Comparison of ENCODE assay signal across 15 cellular contexts in the genomic region with DNA sequence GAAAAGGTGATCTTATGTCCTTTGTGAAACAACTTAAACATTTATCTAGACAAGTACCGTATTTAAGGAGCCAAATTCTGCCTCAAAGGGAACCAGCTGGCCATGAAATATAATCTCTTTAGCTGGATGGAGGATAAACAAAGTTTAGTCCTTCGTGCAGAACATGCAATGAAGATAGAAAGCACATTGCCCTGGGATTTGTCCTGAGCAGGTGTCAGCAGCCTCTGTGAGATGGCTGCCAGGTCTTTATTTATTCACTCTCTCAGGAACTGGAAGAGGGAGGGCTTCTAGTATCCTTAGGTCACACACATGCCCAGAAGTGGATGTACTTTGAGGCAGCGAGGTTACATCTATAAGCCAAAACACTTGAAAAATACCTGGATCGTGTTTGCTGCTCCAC. TPM values are rescaled to one million over a fixed set of nuclear protein-coding genes. Genes with fewer than 3 reads are reported as not detected.
DNase-seq lines count a peak whose midpoint lies in the region; ATAC-seq and TF ChIP-seq lines count a peak whose summit lies in the region.
"Had no signal": no experiment of that assay in that cellular context is flagged by ENCODE, and none has a peak within 500 bp of the region (broad histone marks: within the 10 kb centered on the region; RNA-seq: fewer than 3 reads in every experiment).

No MANE protein-coding gene starts in this region.

- TF ChIP-seq POLR2A in body of pancreas (IDR thresholded peaks at IDR 0.05) (no peak), sigmoid colon (IDR thresholded peaks at IDR 0.05) (no peak)

- H3K4me1 ChIP-seq in body of pancreas (no peaks in the 10 kb centered on the region), sigmoid colon (peaks cover 0 to 39% (median 20%) of the 10 kb centered on the region in 4 donors)
- H3K4me1 ChIP-seq: breast epithelium had no signal

- intact Hi-C loops in body of pancreas (cut with DNase I) (no loop called here), sigmoid colon (cut with DNase I) (loop anchor here (2.0 to 5.0 kb wide), 2 partner anchors 55 to 205 kb away; a partner anchor contains a TSS)

- H3K4me3 ChIP-seq in body of pancreas (no peak overlapping the region), sigmoid colon (peak overlapping the region in 1 of 4 donors; percentile 5)
- H3K4me3 ChIP-seq: breast epithelium, thyroid gland had no signal

- no peaks in the 10 kb centered on the region for H3K27me3 ChIP-seq in body of pancreas
- H3K27me3 ChIP-seq in sigmoid colon, result no peaks in the 10 kb centered on the region
- H3K27me3 ChIP-seq: breast epithelium, thyroid gland had no signal

- peak; percentile 42 for ATAC-seq in body of pancreas
- ATAC-seq in HG02970 (IDR thresholded peaks at IDR 0.05; ENCODE audit: low FRiP score, unreplicated experiment), result no peak
- no peak for ATAC-seq in GM21717 (IDR thresholded peaks at IDR 0.05; ENCODE audit: unreplicated experiment)
- ATAC-seq: effector memory CD8-positive, alpha-beta T cell; T-helper 17 cell had no signal

- DNase-seq in NCI-H128 (lab: John Stamatoyannopoulos, UW; ENCODE audit: unreplicated experiment), result peak; percentile 65
- peak; percentile 77 for DNase-seq in NCI-H345 (lab: John Stamatoyannopoulos, UW)
- DNase-seq in body of pancreas, result peak in 3 of 4 donors; percentile 10 to 19 (median 12)
- DNase-seq in sigmoid colon, result peak; percentile 69
- DNase-seq in pons (ENCODE audit: low spot score), result no peak
- DNase-seq: activated CD4-positive, alpha-beta memory T cell treated with anti-CD3 and anti-CD28 coated beads for 36 hours; activated gamma-delta T cell treated with Interleukin-2 at 50 U/mL for 16 hours; CD4-positive, alpha-beta T cell; effector memory CD8-positive, alpha-beta T cell; Kasumi-1; T-helper 17 cell had no signal

- no peaks in the 10 kb centered on the region for H3K36me3 ChIP-seq in body of pancreas (replicated peaks in 1 of 2; ENCODE audit: insufficient read depth in 1 of 2, low read depth in 2 of 2)
- no peaks in the 10 kb centered on the region for H3K36me3 ChIP-seq in sigmoid colon
- H3K36me3 ChIP-seq: breast epithelium, thyroid gland had no signal

- H3K9me3 ChIP-seq in body of pancreas, result no peaks in the 10 kb centered on the region
- H3K9me3 ChIP-seq in sigmoid colon, result no peaks in the 10 kb centered on the region
- H3K9me3 ChIP-seq: breast epithelium, thyroid gland had no signal

- TF ChIP-seq CTCF in body of pancreas (IDR thresholded peaks at IDR 0.05), result no peak
- no peak for TF ChIP-seq CTCF in sigmoid colon (IDR thresholded peaks at IDR 0.05)

- TF ChIP-seq EP300 in sigmoid colon (IDR thresholded peaks at IDR 0.05), result peak in 1 of 4 donors; percentile 24

- H3K27ac ChIP-seq in body of pancreas (no peak overlapping the region), sigmoid colon (peak overlapping the region in 3 of 4 donors; percentile 23 to 56 (median 35))
- H3K27ac ChIP-seq: breast epithelium, thyroid gland had no signal

- WGBS in body of pancreas, 2 donors, result 31 to 51% methylated on average over 4 of the region's 4 CpGs
- WGBS in sigmoid colon, 2 donors, result 40 to 65% methylated on average over 4 of the region's 4 CpGs

RNA-seq across cellular contexts. Expression of a gene that starts 57.4 kb away (rescaled TPM):
- total RNA-seq in body of pancreas (10 to 100 TPM; 10.5 to 17.1 TPM), sigmoid colon (10 to 100 TPM; 29.3 to 41.0 (median 35.0) TPM)
- polyA plus RNA-seq in sigmoid colon, result 10 to 100 TPM in 2 of 3 donors, 1 to 10 TPM in 1; 9.9 to 22.5 (median 13.2) TPM

RNA-seq across cellular contexts. Expression of a gene that starts 57.6 kb away (rescaled TPM):
- total RNA-seq in body of pancreas, result 100 to 1,000 TPM in 1 of 2 donors, 10 to 100 TPM in 1; 54.0 to 107 TPM
- total RNA-seq in sigmoid colon, result 1,000 to 10,000 TPM in 1 of 4 donors, 100 to 1,000 TPM in 2, 10 to 100 TPM in 1; 83.4 to 1,047 (median 197) TPM
- 100 to 1,000 TPM in 1 of 3 donors, 10 to 100 TPM in 2; 12.3 to 104 (median 19.2) TPM for polyA plus RNA-seq in sigmoid colon
- total RNA-seq: activated CD4-positive, alpha-beta memory T cell treated with anti-CD3 and anti-CD28 coated beads for 36 hours; T-helper 17 cell had no signal

Comparison
In these comparisons a context has a peak if more than half of its experiments do, and no peak if none do; other contexts are left out.
1. H3K27ac ChIP-seq: peak in sigmoid colon (3 of 4); none in body of pancreas (0 of 4).